8 cellular contexts compared by ENCODE assay signal in the genomic region with DNA sequence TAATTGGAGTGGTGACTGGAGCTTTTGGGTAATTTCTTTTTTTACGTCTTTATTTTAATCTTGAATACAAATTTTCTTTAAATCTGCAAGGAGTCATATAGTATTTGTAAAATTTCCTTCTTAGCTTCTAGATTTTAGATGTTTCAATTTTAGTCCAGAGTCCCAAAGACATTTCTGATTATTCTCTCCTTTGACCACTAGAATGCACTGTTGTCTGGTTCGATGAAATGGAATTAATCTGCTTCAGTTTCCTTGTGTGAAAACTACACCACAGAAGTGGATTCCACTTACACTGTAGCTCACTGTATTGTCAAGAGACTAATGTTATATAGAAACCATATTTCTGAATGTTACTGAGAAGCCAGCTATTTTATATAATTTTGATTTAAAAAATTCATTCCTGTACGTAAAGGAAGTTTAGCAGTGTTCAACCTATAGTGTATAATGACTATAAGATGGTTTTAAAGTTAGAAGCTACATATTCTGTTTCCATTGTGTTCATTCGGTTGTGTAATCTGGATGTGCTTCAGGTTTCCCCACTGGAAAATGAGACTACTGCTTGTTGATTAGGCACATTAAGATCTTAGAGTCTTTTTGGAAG. TPM values are rescaled to one million over a fixed set of nuclear protein-coding genes. Genes with fewer than 3 reads are reported as not detected.
DNase-seq lines count a peak whose midpoint lies in the region; ATAC-seq and TF ChIP-seq lines count a peak whose summit lies in the region.

No MANE protein-coding gene starts in this region.

- H3K4me1 Mint-ChIP-seq in stimulated activated memory B cell treated with anti-CD40 and anti-IgM and Interleukin-4, amounts not matched to agents 10 μg/mL and 1 μg/mL and 100 μg/mL, for 72 hours, result peaks cover 7% of the 10 kb centered on the region

- no peak overlapping the region for H3K27ac ChIP-seq in AG04450 (ENCODE audit: low read depth, low read length)

- H3K36me3 Mint-ChIP-seq in stimulated activated memory B cell treated with anti-CD40 and anti-IgM and Interleukin-4, amounts not matched to agents 10 μg/mL and 1 μg/mL and 100 μg/mL, for 72 hours, result no peaks in the 10 kb centered on the region

- H3K9me3 ChIP-seq in AG04450 (ENCODE audit: control insufficient read depth, insufficient read depth, low read length), result no peaks in the 10 kb centered on the region

- no peak overlapping the region for H3K27ac Mint-ChIP-seq in stimulated activated memory B cell treated with anti-CD40 and anti-IgM and Interleukin-4, amounts not matched to agents 10 μg/mL and 1 μg/mL and 100 μg/mL, for 72 hours

- H3K27me3 Mint-ChIP-seq in stimulated activated memory B cell treated with anti-CD40 and anti-IgM and Interleukin-4, amounts not matched to agents 10 μg/mL and 1 μg/mL and 100 μg/mL, for 72 hours, result no peaks in the 10 kb centered on the region

- TF ChIP-seq CTCF in AG04450 (IDR thresholded peaks at IDR 0.05; ENCODE audit: low read depth, low read length) (peak; percentile 71), GM12873 (IDR thresholded peaks at IDR 0.05; ENCODE audit: insufficient read depth, low read depth, low read length, missing control alignments) (peak; percentile 57)

- CTCF ChIA-PET in AG04450 (lab: Charles Lee), result interaction anchor here (0.6 to 4.6 kb wide), 60 partner anchors 9 to 1092 kb away, joined by 3 to 51 read pairs (median 4); a partner anchor contains a TSS

- H3K9me3 Mint-ChIP-seq in stimulated activated memory B cell treated with anti-CD40 and anti-IgM and Interleukin-4, amounts not matched to agents 10 μg/mL and 1 μg/mL and 100 μg/mL, for 72 hours, result no peaks in the 10 kb centered on the region

- POLR2A ChIA-PET in AG04450 (lab: Yijun Ruan, JAX), result no interaction called here

- ATAC-seq in left lobe of liver (peak; percentile 93), HG03457 (IDR thresholded peaks at IDR 0.05; ENCODE audit: unreplicated experiment) (no peak), HG03196 (IDR thresholded peaks at IDR 0.05; ENCODE audit: unreplicated experiment) (no peak)
- ATAC-seq in stimulated activated memory B cell treated with anti-CD40 and anti-IgM and Interleukin-4, amounts not matched to agents 10 μg/mL and 1 μg/mL and 100 μg/mL, for 72 hours, result no peak

- H3K4me3 Mint-ChIP-seq in stimulated activated memory B cell treated with anti-CD40 and anti-IgM and Interleukin-4, amounts not matched to agents 10 μg/mL and 1 μg/mL and 100 μg/mL, for 72 hours, result no peak overlapping the region

- H3K4me3 ChIP-seq in AG04450 (ENCODE audit: low read depth, low read length), result no peak overlapping the region

- H3K27me3 ChIP-seq in AG04450 (ENCODE audit: control insufficient read depth, insufficient read depth, low read length), result no peaks in the 10 kb centered on the region

- no peak for DNase-seq in AG04450 (ENCODE audit: low read depth, low spot score)
- DNase-seq in NCI-H1694 treated with DMSO at 0.1 percent for 48 hours (lab: John Stamatoyannopoulos, UW), result peak; percentile 58
- DNase-seq in astrocyte of the hippocampus (ENCODE audit: low read depth, low spot score), result peak; percentile 65
- no peak for DNase-seq in left lobe of liver (ENCODE audit: low spot score)

RNA-seq across cellular contexts. Expression of a gene that starts 6.1 kb away (rescaled TPM):
- polyA plus RNA-seq in AG04450 (2011; rRNA removed), result 3.0 and 4.2 TPM in 2 replicates
- 3.6 and 6.7 TPM in 2 replicates for polyA minus RNA-seq in AG04450 (2011; rRNA and poly(A)+ RNA removed)
- 16.5 TPM for total RNA-seq in left lobe of liver

Comparison
In these comparisons a context has a peak if more than half of its experiments do, and no peak if none do; other contexts are left out.
1. DNase-seq: peak in NCI-H1694 treated with DMSO at 0.1 percent for 48 hours (single experiment) and astrocyte of the hippocampus (single experiment); none in AG04450 (single experiment) and left lobe of liver (single experiment).